ENCODE assay signal across 25 cellular contexts in genomic region chr15:70827721-70828120, GRCh38. TPM values are rescaled to one million over a fixed set of nuclear protein-coding genes. Genes with fewer than 3 reads are reported as not detected.
DNase-seq lines count a peak whose midpoint lies in the region; ATAC-seq, FAIRE-seq and TF ChIP-seq lines count a peak whose summit lies in the region.
"Had no signal": no experiment of that assay in that cellular context is flagged by ENCODE, and none has a peak within 500 bp of the region (broad histone marks: within the 10 kb centered on the region; RNA-seq: fewer than 3 reads in every experiment).

No MANE protein-coding gene starts in this region.

- no peak for TF ChIP-seq CTCF in IMR-90 (conservative IDR thresholded peaks at IDR 0.05; ENCODE audit: low read depth, low read length)
- no peak for TF ChIP-seq CTCF in dorsolateral prefrontal cortex (IDR thresholded peaks at IDR 0.05 in 54 of 56, conservative IDR thresholded peaks at IDR 0.05 in 2 of 56; ENCODE audit: low read depth in 1 of 56, partially characterized antibody in 56 of 56)
- TF ChIP-seq CTCF in mucosa of descending colon (IDR thresholded peaks at IDR 0.05) = no peak

- ATAC-seq in IMR-90 (ENCODE audit: low read depth) (no peak), GM18870 (IDR thresholded peaks at IDR 0.05; ENCODE audit: unreplicated experiment) (no peak), mucosa of descending colon (no peak), GM21529 (IDR thresholded peaks at IDR 0.05; ENCODE audit: unreplicated experiment) (no peak)
- ATAC-seq: GM12878, GM23338, K562, Panc1 had no signal

- POLR2A ChIA-PET in IMR-90 (lab: Charles Lee; ENCODE audit: unreplicated experiment) = no interaction called here

- H3K27me3 ChIP-seq in IMR-90 (ENCODE audit: control insufficient read depth, insufficient read depth, low read length) (no peaks in the 10 kb centered on the region), dorsolateral prefrontal cortex (no peaks in the 10 kb centered on the region), mesenchymal stem cell (ENCODE audit: control insufficient read depth in 1 of 2, insufficient read depth in 1 of 2, low read length in 2 of 2) (no peaks in the 10 kb centered on the region), trophoblast cell (ENCODE audit: insufficient read depth, low read length) (no peaks in the 10 kb centered on the region)
- H3K27me3 ChIP-seq: BLaER1 treated with 17β-estradiol and CSF1 and Interleukin-3, amounts not matched to agents 10 nM and 100 nM; MG63; SJCRH30 had no signal

- H2BK5ac ChIP-seq in IMR-90 (ENCODE audit: low read depth, low read length, poor library complexity, severe bottlenecking) (peak overlapping the region; percentile 47), mesenchymal stem cell (ENCODE audit: low read depth, low read length, poor library complexity, severe bottlenecking) (no peak overlapping the region), trophoblast cell (ENCODE audit: low read depth, low read length, poor library complexity) (no peak overlapping the region)

- H2AK9ac ChIP-seq in IMR-90 (replicated peaks; ENCODE audit: low read depth, low read length, poor library complexity) = no peak overlapping the region

- intact Hi-C loops in IMR-90 (cut with micrococcal nuclease) = loop anchor here (5.0 kb wide), 1 partner anchor 65 kb away; the partner anchor contains the start of genes LRRC49 and THAP10
- intact Hi-C loops in dorsolateral prefrontal cortex (cut with DNase I) = no loop called here
- intact Hi-C loops in mucosa of descending colon (cut with DNase I, micrococcal nuclease) = no loop called here

- H4K20me1 ChIP-seq in IMR-90 (ENCODE audit: insufficient read depth, low read length) = no peaks in the 10 kb centered on the region
- H4K20me1 ChIP-seq: BLaER1 treated with 17β-estradiol and CSF1 and Interleukin-3, amounts not matched to agents 10 nM and 100 nM had no signal

- H3K79me2 ChIP-seq in trophoblast cell (ENCODE audit: control insufficient read depth, insufficient read depth, low read length, poor library complexity) = no peaks in the 10 kb centered on the region

- H2AK5ac ChIP-seq in IMR-90 (ENCODE audit: low read depth, low read length) (peak overlapping the region; percentile 97), mesenchymal stem cell (ENCODE audit: low read length, severe bottlenecking) (peak overlapping the region; percentile 92), trophoblast cell (ENCODE audit: low read length) (no peak overlapping the region)

- peak overlapping the region; percentile 63; the same call in 1 of the 3 replicates for H2BK15ac ChIP-seq in IMR-90 (ENCODE audit: low read depth, low read length)
- H2BK15ac ChIP-seq in mesenchymal stem cell (ENCODE audit: low read depth, poor library complexity, severe bottlenecking) = peak overlapping the region; percentile 63

- H3K9ac ChIP-seq in IMR-90 (ENCODE audit: low read depth, low read length) (no peak overlapping the region), mesenchymal stem cell (ENCODE audit: low read length) (no peak overlapping the region), trophoblast cell (ENCODE audit: low read length) (no peak overlapping the region)

- no peak overlapping the region for H3K56ac ChIP-seq in IMR-90 (ENCODE audit: extremely low read depth, insufficient read depth, low read length)

- peaks cover 3% of the 10 kb centered on the region for H3K4me1 ChIP-seq in IMR-90 (ENCODE audit: control insufficient read depth, insufficient read depth, low read length)
- H3K4me1 ChIP-seq in mesenchymal stem cell (ENCODE audit: control insufficient read depth, insufficient read depth, low read depth, low read length) = peaks cover 20% of the 10 kb centered on the region
- H3K4me1 ChIP-seq in mucosa of descending colon (ENCODE audit: low read depth) = peaks cover 5% of the 10 kb centered on the region
- peaks cover 0 to 2% of the 10 kb centered on the region in 2 experiments for H3K4me1 ChIP-seq in trophoblast cell (ENCODE audit: control insufficient read depth in 1 of 2, insufficient read depth in 2 of 2, low read length in 2 of 2)

- WGBS in IMR-90 (ENCODE audit: extremely low coverage in 2 of 2, insufficient read length in 1 of 2), 2 experiments = 95% methylated on average over 4 of the region's 6 CpGs; no CpG with 5 or more reads in 1 of the 2 experiments
- 95% methylated on average over 3 of the region's 6 CpGs for WGBS in mesenchymal stem cell
- WGBS in trophoblast cell (ENCODE audit: extremely low coverage, insufficient coverage, insufficient read length) = 100% methylated on average over 2 of the region's 6 CpGs

- no peak for TF ChIP-seq POLR2A in IMR-90 (IDR thresholded peaks at IDR 0.05; ENCODE audit: low read depth, low read length)

- no peak overlapping the region for H4K12ac ChIP-seq in trophoblast cell (ENCODE audit: low read depth, low read length)

- no TSS peak for BruUV-seq in IMR-90 (replicated peaks; lab: Mats Ljungman, UMichigan)

- H4K91ac ChIP-seq in IMR-90 (ENCODE audit: insufficient read depth, low read depth, low read length) = peak overlapping the region; percentile 53
- no peak overlapping the region for H4K91ac ChIP-seq in mesenchymal stem cell (ENCODE audit: low read length)
- no peak overlapping the region for H4K91ac ChIP-seq in trophoblast cell (ENCODE audit: low read depth, low read length)

- CTCF ChIA-PET in IMR-90 (lab: Yijun Ruan, JAX) = no interaction called here

- DNase-seq in IMR-90 (no peak), dorsolateral prefrontal cortex (no peak), mesenchymal stem cell (no peak), urothelium cell line (ENCODE audit: low spot score) (no peak), mucosa of descending colon (no peak), trophoblast cell (no peak)
- DNase-seq: ACHN; Caco-2; CD4-positive, alpha-beta memory T cell; DND-41; HCEC 1CT; MG63; NCI-H1436; NCI-H1930; NCI-H510A; NCI-H748 treated with DMSO at 0.1 percent for 48 hours; NK-92 treated with Interleukin-12 subunit alpha and Interleukin-12 subunit beta, amount 100 ng/mL, for 24 hours; SJCRH30 had no signal

- H3K27ac ChIP-seq in IMR-90 (ENCODE audit: insufficient read depth, low read length) = no peak overlapping the region
- peak overlapping the region in 37 of 59 donors; percentile 4 to 90 (median 76) for H3K27ac ChIP-seq in dorsolateral prefrontal cortex
- no peak overlapping the region for H3K27ac ChIP-seq in mesenchymal stem cell (ENCODE audit: low read length, poor library complexity, severe bottlenecking)
- H3K27ac ChIP-seq in trophoblast cell (ENCODE audit: low read depth, low read length) = no peak overlapping the region
- H3K27ac ChIP-seq: SJCRH30 had no signal

- H3K79me1 ChIP-seq in IMR-90 (ENCODE audit: low read depth in 1 of 2, low read length in 2 of 2) (peaks cover 23 to 48% of the 10 kb centered on the region in 2 experiments), mesenchymal stem cell (replicated peaks; ENCODE audit: low read length, poor library complexity, severe bottlenecking) (peaks cover 16% of the 10 kb centered on the region), trophoblast cell (ENCODE audit: low read length) (no peaks in the 10 kb centered on the region)

- 0 out of 2 replicates have a peak overlapping the region, but pooled peaks have one; percentile 71 for H4K5ac ChIP-seq in IMR-90 (ENCODE audit: low read depth, low read length)

- H2AFZ ChIP-seq in IMR-90 (replicated peaks; ENCODE audit: low read length, poor library complexity) = no peak overlapping the region
- H2AFZ ChIP-seq in mesenchymal stem cell (ENCODE audit: low read depth, low read length) = no peak overlapping the region
- no peak overlapping the region for H2AFZ ChIP-seq in trophoblast cell (ENCODE audit: insufficient read depth, low read length, poor library complexity)
- H2AFZ ChIP-seq: GM23338 had no signal

- H3K23ac ChIP-seq in IMR-90 (ENCODE audit: low read depth, low read length) = peak overlapping the region; percentile 62
- no peak overlapping the region for H3K23ac ChIP-seq in mesenchymal stem cell (ENCODE audit: low read length in 2 of 2)
- no peak overlapping the region for H3K23ac ChIP-seq in trophoblast cell (ENCODE audit: low read length)

- peak overlapping the region in 1 of 2 experiments; percentile 34; a peak in 1 of 4 replicates for H4K8ac ChIP-seq in IMR-90 (ENCODE audit: low read depth in 2 of 2, low read length in 2 of 2)
- no peak overlapping the region for H4K8ac ChIP-seq in mesenchymal stem cell (ENCODE audit: low read length)
- no peak overlapping the region for H4K8ac ChIP-seq in trophoblast cell (ENCODE audit: low read depth, low read length)

- H3K4me3 ChIP-seq in IMR-90 (ENCODE audit: insufficient read depth, low read depth, low read length) = no peak overlapping the region
- no peak overlapping the region for H3K4me3 ChIP-seq in dorsolateral prefrontal cortex
- no peak overlapping the region for H3K4me3 ChIP-seq in mesenchymal stem cell (ENCODE audit: insufficient read depth in 1 of 2, low read depth in 1 of 2, low read length in 2 of 2)
- no peak overlapping the region for H3K4me3 ChIP-seq in mucosa of descending colon
- H3K4me3 ChIP-seq in trophoblast cell (ENCODE audit: low read depth, low read length) = no peak overlapping the region
- H3K4me3 ChIP-seq: BLaER1 treated with 17β-estradiol and CSF1 and Interleukin-3, amounts not matched to agents 10 nM and 100 nM; GM12878; GM23338; K562; MG63; SJCRH30 had no signal

- H3K36me3 ChIP-seq in IMR-90 (ENCODE audit: control insufficient read depth, insufficient read depth, low read length) = peaks cover 23% of the 10 kb centered on the region
- peaks cover 9 to 35% of the 10 kb centered on the region in 2 experiments for H3K36me3 ChIP-seq in mesenchymal stem cell (ENCODE audit: control insufficient read depth in 1 of 2, insufficient read depth in 2 of 2, low read depth in 1 of 2, low read length in 2 of 2)
- H3K36me3 ChIP-seq in mucosa of descending colon (ENCODE audit: low read depth) = no peaks in the 10 kb centered on the region
- peaks cover 8 to 9% of the 10 kb centered on the region in 2 experiments for H3K36me3 ChIP-seq in trophoblast cell (ENCODE audit: control insufficient read depth in 1 of 2, insufficient read depth in 2 of 2, low read length in 2 of 2)

- H3K14ac ChIP-seq in IMR-90 (replicated peaks; ENCODE audit: low read depth, low read length) (peak overlapping the region; percentile 71), mesenchymal stem cell (ENCODE audit: low read length in 2 of 2) (no peak overlapping the region), trophoblast cell (ENCODE audit: low read length) (no peak overlapping the region)

- no peaks in the 10 kb centered on the region for H3K9me3 ChIP-seq in IMR-90 (ENCODE audit: control insufficient read depth, insufficient read depth, low read length)
- H3K9me3 ChIP-seq in mesenchymal stem cell (ENCODE audit: control insufficient read depth, low read length) = no peaks in the 10 kb centered on the region
- H3K9me3 ChIP-seq in mucosa of descending colon = no peaks in the 10 kb centered on the region
- no peaks in the 10 kb centered on the region for H3K9me3 ChIP-seq in trophoblast cell (ENCODE audit: insufficient read depth, low read depth, low read length)
- H3K9me3 ChIP-seq: BLaER1 treated with 17β-estradiol and CSF1 and Interleukin-3, amounts not matched to agents 10 nM and 100 nM; Caco-2; MG63; SJCRH30 had no signal

- in situ Hi-C loops in IMR-90 (cut with MboI; ENCODE audit: low sequenced_read_pairs) = loop anchor here (10.0 kb wide), 1 partner anchor 47 kb away; no protein-coding TSS in a partner anchor

- FAIRE-seq in urothelium cell line (lab: Jason Lieb, UNC) = peak; percentile 87
- FAIRE-seq: GM12878, K562 had no signal

- no peak overlapping the region for H3K4me2 ChIP-seq in IMR-90 (ENCODE audit: low read depth, low read length)
- no peak overlapping the region for H3K4me2 ChIP-seq in mesenchymal stem cell (ENCODE audit: low read length, poor library complexity, severe bottlenecking)
- no peak overlapping the region for H3K4me2 ChIP-seq in trophoblast cell (ENCODE audit: low read length)
- H3K4me2 ChIP-seq: GM23338 had no signal

- H2BK12ac ChIP-seq in mesenchymal stem cell (ENCODE audit: low read length in 2 of 2) (no peak overlapping the region), trophoblast cell (ENCODE audit: low read length) (no peak overlapping the region)

- H2BK120ac ChIP-seq in IMR-90 (ENCODE audit: low read depth, low read length) (peak overlapping the region; percentile 76), mesenchymal stem cell (ENCODE audit: low read depth, low read length) (no peak overlapping the region), trophoblast cell (ENCODE audit: insufficient read depth, low read length, poor library complexity) (no peak overlapping the region)

- H3K18ac ChIP-seq in IMR-90 (ENCODE audit: low read depth, low read length) (peak overlapping the region; percentile 33; the same call in 1 of the 2 replicates), mesenchymal stem cell (ENCODE audit: low read depth in 1 of 2, low read length in 2 of 2) (no peak overlapping the region), trophoblast cell (ENCODE audit: low read length) (no peak overlapping the region)

- peak overlapping the region; percentile 26 for H2BK20ac ChIP-seq in IMR-90 (ENCODE audit: low read depth, low read length)

- peaks cover 17% of the 10 kb centered on the region for H3K9me1 ChIP-seq in IMR-90 (ENCODE audit: insufficient read depth, low read length)

- dilution Hi-C loops in IMR-90 (cut with HindIII; ENCODE audit: low sequenced_read_pairs, unreplicated experiment) = no loop called here

- no peak for TF ChIP-seq RAD21 in IMR-90 (IDR thresholded peaks at IDR 0.05; ENCODE audit: low read length)

- H3K4ac ChIP-seq in IMR-90 (ENCODE audit: low read depth, low read length) (peak overlapping the region; percentile 73), mesenchymal stem cell (ENCODE audit: low read depth in 1 of 2, low read length in 2 of 2) (no peak overlapping the region), trophoblast cell (ENCODE audit: low read depth, low read length) (no peak overlapping the region)

RNA-seq across cellular contexts. Expression of gene LARP6, which starts 26.2 kb away (rescaled TPM):
- total RNA-seq in IMR-90 (2012; rRNA removed) = 36.4 and 78.3 TPM in 2 replicates
- 135 and 146 TPM in 2 replicates for polyA plus RNA-seq in IMR-90 (2012; rRNA removed)
- polyA plus RNA-seq in IMR-90 (2012; cell fraction: cytosol; rRNA removed) = 160 and 262 TPM in 2 replicates
- polyA plus RNA-seq in IMR-90 (2012; cell fraction: nucleus; rRNA removed; ENCODE audit: low replicate concordance) = 56.0 and 108 TPM in 2 replicates
- 100 to 1,000 TPM in 29 of 120 experiments, 10 to 100 TPM in 91; 31.8 to 211 (median 79.7) TPM for total RNA-seq in dorsolateral prefrontal cortex
- polyA plus RNA-seq in mesenchymal stem cell (2013, experiment 1 of 2) = 57.0 TPM
- 60.3 TPM for polyA plus RNA-seq in mesenchymal stem cell (2013, experiment 2 of 2)
- 10 to 100 TPM in 1 of 3 donors, 1 to 10 TPM in 1, under 1 TPM in 1; 0.55 to 24.8 (median 3.8) TPM for total RNA-seq in mucosa of descending colon
- polyA plus RNA-seq in trophoblast cell (2013) = 9.3 and 9.4 TPM in 2 replicates
- total RNA-seq: CD4-positive, alpha-beta memory T cell; K562 had no signal
- polyA plus RNA-seq: CD4-positive, alpha-beta memory T cell; K562 had no signal

Comparison
In these comparisons a context has a peak if more than half of its experiments do, and no peak if none do; other contexts are left out.
1. H3K27ac ChIP-seq: peak in dorsolateral prefrontal cortex (37 of 59); none in IMR-90 (single experiment), mesenchymal stem cell (single experiment) and trophoblast cell (single experiment).